Comparison of ENCODE assay signal across 10 cellular contexts in genomic region chr2:45170191-45170975, GRCh38.
DNase-seq lines count a peak whose midpoint lies in the region; ATAC-seq and TF ChIP-seq lines count a peak whose summit lies in the region.
"Had no signal": no experiment of that assay in that cellular context is flagged by ENCODE, and none has a peak within 500 bp of the region (broad histone marks: within the 10 kb centered on the region; RNA-seq: fewer than 3 reads in every experiment).

No MANE protein-coding gene starts in this region.

- H3K9ac ChIP-seq in GM23248: peak overlapping the region; percentile 72; the same call in 1 of the 2 replicates
- peak overlapping the region; percentile 26; the same call in 1 of the 2 replicates for H3K9ac ChIP-seq in iPS-20b (ENCODE audit: low read depth, low read length)

- H3K36me3 ChIP-seq in GM23248 (ENCODE audit: low read depth) (no peaks in the 10 kb centered on the region), iPS-20b (ENCODE audit: insufficient read depth, low read depth, low read length) (no peaks in the 10 kb centered on the region), spleen (no peaks in the 10 kb centered on the region), Peyer's patch (no peaks in the 10 kb centered on the region)

- peaks cover 23% of the 10 kb centered on the region for H3K4me1 ChIP-seq in GM23248 (ENCODE audit: insufficient read depth)
- H3K4me1 ChIP-seq in iPS-20b (ENCODE audit: insufficient read depth, low read length): peaks cover 12% of the 10 kb centered on the region
- peaks cover 0 to 31% (median 24%) of the 10 kb centered on the region in 6 donors for H3K4me1 ChIP-seq in spleen
- peaks cover 0 to 23% (median 5%) of the 10 kb centered on the region in 4 donors for H3K4me1 ChIP-seq in Peyer's patch

- TF ChIP-seq POLR2A in spleen (IDR thresholded peaks at IDR 0.05): no peak
- no peak for TF ChIP-seq POLR2A in Peyer's patch (IDR thresholded peaks at IDR 0.05)

- in situ Hi-C loops in GM23248 (cut with MboI): no loop called here
- in situ Hi-C loops in astrocyte of the spinal cord (cut with HindIII; ENCODE audit: low sequenced_read_pairs): no loop called here

- no peaks in the 10 kb centered on the region for H3K9me2 ChIP-seq in GM23248 (ENCODE audit: insufficient read depth)

- H3K27me3 ChIP-seq in GM23248 (replicated peaks; ENCODE audit: insufficient read depth) (no peaks in the 10 kb centered on the region; the same call in none of the 2 replicates), iPS-20b (ENCODE audit: insufficient read depth, low read length) (peaks cover 95% of the 10 kb centered on the region), spleen (replicated peaks in 1 of 7) (peaks cover 0 to 90% (median 54%) of the 10 kb centered on the region in 7 donors), Peyer's patch (peaks cover 0 to 25% of the 10 kb centered on the region in 2 donors)

- intact Hi-C loops in spleen (cut with DNase I; ENCODE audit: low total_unique reads): no loop called here

- H2AFZ ChIP-seq in GM23248: peak overlapping the region; percentile 80

- no peak overlapping the region for H3K27ac ChIP-seq in GM23248
- no peak overlapping the region for H3K27ac ChIP-seq in iPS-20b (ENCODE audit: low read length)
- H3K27ac ChIP-seq in spleen: no peak overlapping the region
- no peak overlapping the region for H3K27ac ChIP-seq in Peyer's patch

- peaks cover 34% of the 10 kb centered on the region for H3F3A ChIP-seq in GM23248 (ENCODE audit: insufficient read depth)

- no peak for ATAC-seq in GM21367 (IDR thresholded peaks at IDR 0.05; ENCODE audit: unreplicated experiment)
- no peak for ATAC-seq in HG02870 (IDR thresholded peaks at IDR 0.05; ENCODE audit: unreplicated experiment)

- H3K4me2 ChIP-seq in GM23248 (ENCODE audit: unreplicated experiment): peak overlapping the region; percentile 87

- DNase-seq in GM23248 (no peak), astrocyte of the spinal cord (ENCODE audit: low read depth, low spot score) (no peak), spleen (no peak), Peyer's patch (no peak)
- DNase-seq in activated CD4-positive, CD25-positive, alpha-beta regulatory T cell treated with anti-CD3 and anti-CD28 coated beads, Interleukin-2, amount 50 U/mL, for 72 hours: no peak
- DNase-seq: effector CD4-positive, alpha-beta T cell; NCI-H1694 treated with DMSO at 0.1 percent for 48 hours had no signal

- TF ChIP-seq CTCF in astrocyte of the spinal cord (IDR thresholded peaks at IDR 0.05; ENCODE audit: low read depth, low read length) (no peak), spleen (IDR thresholded peaks at IDR 0.05 in 8 of 11, conservative IDR thresholded peaks at IDR 0.05 in 3 of 11) (no peak), Peyer's patch (IDR thresholded peaks at IDR 0.05) (no peak)

- no peaks in the 10 kb centered on the region for H4K20me1 ChIP-seq in GM23248 (ENCODE audit: insufficient read depth)

- H3K4me3 ChIP-seq in GM23248 (peak overlapping the region; percentile 70; the same call in 1 of the 2 replicates), astrocyte of the spinal cord (ENCODE audit: low read depth, low read length) (peak overlapping the region; percentile 47), iPS-20b (ENCODE audit: low read length) (peak overlapping the region; percentile 69), spleen (peak overlapping the region in 5 of 8 donors; percentile 33 to 65 (median 39)), Peyer's patch (peak overlapping the region in 1 of 4 donors; percentile 41)

- no peaks in the 10 kb centered on the region for H3K9me3 ChIP-seq in GM23248 (ENCODE audit: low read depth)
- H3K9me3 ChIP-seq in iPS-20b (ENCODE audit: insufficient read depth, low read depth, low read length): no peaks in the 10 kb centered on the region
- H3K9me3 ChIP-seq in spleen: no peaks in the 10 kb centered on the region
- no peaks in the 10 kb centered on the region for H3K9me3 ChIP-seq in Peyer's patch

- no peaks in the 10 kb centered on the region for H3K79me2 ChIP-seq in GM23248 (ENCODE audit: insufficient read depth)

- 78 to 84% methylated on average over 45 to 46 of the region's 46 CpGs for whole genome bisulfite sequencing in GM23248 (ENCODE audit: low coverage in 1 of 2, low lambda C conversion rate in 2 of 2, missing lambda C conversion rate in 2 of 2), 2 experiments
- 26 to 40% (median 33%) methylated on average over 27 to 46 of the region's 46 CpGs for WGBS in spleen, 5 donors
